ENCODE assay signal across 1 cellular context in genomic region chr17:1487939-1488825, GRCh38.
TF ChIP-seq lines count a peak whose summit lies in the region.

No MANE protein-coding gene starts in this region.

TF ChIP-seq in HepG2, 621 proteins besides CTCF, POLR2A, EP300 and RAD21 (continued from another document and continues in another):
- TF ChIP-seq PAXIP1 (CRISPR knock-in tag; conservative IDR thresholded peaks at IDR 0.05) (peak; percentile 63), TCF12 (IDR thresholded peaks at IDR 0.05) (no peak), TCF12 (CRISPR knock-in tag; IDR thresholded peaks at IDR 0.05) (peak; percentile 52; the same call in 1 of the 2 replicates), ZBTB43 (CRISPR knock-in tag; conservative IDR thresholded peaks at IDR 0.05) (no peak), MED1 (CRISPR knock-in tag; IDR thresholded peaks at IDR 0.05) (peak; percentile 15), SPEN (CRISPR knock-in tag; IDR thresholded peaks at IDR 0.05; ENCODE audit: low read depth) (no peak; the same call in 1 of the 2 replicates), HINFP (CRISPR knock-in tag; IDR thresholded peaks at IDR 0.05; ENCODE audit: low read depth) (0 out of 2 replicates have a peak, but pooled peaks have one; percentile 64), IRF2 (CRISPR knock-in tag; IDR thresholded peaks at IDR 0.05) (peak; percentile 18; the same call in 1 of the 2 replicates), MAFK (conservative IDR thresholded peaks at IDR 0.05 in 1 of 2, IDR thresholded peaks at IDR 0.05 in 1 of 2; ENCODE audit: low read length in 2 of 2) (no peak), USF2 (IDR thresholded peaks at IDR 0.05; ENCODE audit: low read depth, low read length) (no peak), USF2 (CRISPR knock-in tag; IDR thresholded peaks at IDR 0.05; ENCODE audit: borderline replicate concordance) (no peak), BRD4 (CRISPR knock-in tag; IDR thresholded peaks at IDR 0.05) (no peak), ZNF235 (CRISPR knock-in tag; IDR thresholded peaks at IDR 0.05; ENCODE audit: borderline replicate concordance) (peak; percentile 36; the same call in 1 of the 2 replicates), CREB3 (CRISPR knock-in tag; IDR thresholded peaks at IDR 0.05) (no peak), MAZ (IDR thresholded peaks at IDR 0.05; ENCODE audit: borderline replicate concordance, low read depth, low read length) (no peak; the same call in 1 of the 2 replicates), MAZ (CRISPR knock-in tag; IDR thresholded peaks at IDR 0.05; ENCODE audit: low read depth) (peak; percentile 57; the same call in 1 of the 2 replicates), ZMAT3 (CRISPR knock-in tag; conservative IDR thresholded peaks at IDR 0.05) (no peak), ZNF160 (CRISPR knock-in tag; IDR thresholded peaks at IDR 0.05) (peak; percentile 45; the same call in 1 of the 2 replicates), GABPB1 (CRISPR knock-in tag; IDR thresholded peaks at IDR 0.05) (peak; percentile 71; the same call in 1 of the 2 replicates), DPF2 (CRISPR knock-in tag; IDR thresholded peaks at IDR 0.05; ENCODE audit: borderline replicate concordance, low read depth) (0 out of 2 replicates have a peak, but pooled peaks have one; percentile 9), GZF1 (CRISPR knock-in tag; IDR thresholded peaks at IDR 0.05) (no peak), RARA (CRISPR knock-in tag; IDR thresholded peaks at IDR 0.05) (peak; percentile 78), ZNF883 (CRISPR knock-in tag; IDR thresholded peaks at IDR 0.05; ENCODE audit: not compliant biosample characterization) (peak; percentile 66), ZNF280B (CRISPR knock-in tag; IDR thresholded peaks at IDR 0.05; ENCODE audit: borderline replicate concordance) (0 out of 2 replicates have a peak, but pooled peaks have one; percentile 11), ZNF766 (CRISPR knock-in tag; IDR thresholded peaks at IDR 0.05; ENCODE audit: borderline replicate concordance) (no peak), ELF3 (CRISPR knock-in tag; IDR thresholded peaks at IDR 0.05) (peak; percentile 56), HNRNPLL (IDR thresholded peaks at IDR 0.05; ENCODE audit: low read depth, low read length, poor library complexity, severe bottlenecking) (peak; percentile 69), TEF (CRISPR knock-in tag; IDR thresholded peaks at IDR 0.05) (no peak), ZNF770 (CRISPR knock-in tag; IDR thresholded peaks at IDR 0.05) (no peak), ZNF550 (CRISPR knock-in tag; IDR thresholded peaks at IDR 0.05; ENCODE audit: borderline replicate concordance) (0 out of 2 replicates have a peak, but pooled peaks have one; percentile 20), HBP1 (CRISPR knock-in tag; IDR thresholded peaks at IDR 0.05; ENCODE audit: low read depth) (no peak), AHDC1 (CRISPR knock-in tag; IDR thresholded peaks at IDR 0.05; ENCODE audit: borderline replicate concordance) (no peak), ATF3 (CRISPR knock-in tag; IDR thresholded peaks at IDR 0.05) (peak; percentile 77), DMAP1 (CRISPR knock-in tag; IDR thresholded peaks at IDR 0.05) (peak; percentile 60)
